10 cellular contexts compared by ENCODE assay signal in the genomic region with DNA sequence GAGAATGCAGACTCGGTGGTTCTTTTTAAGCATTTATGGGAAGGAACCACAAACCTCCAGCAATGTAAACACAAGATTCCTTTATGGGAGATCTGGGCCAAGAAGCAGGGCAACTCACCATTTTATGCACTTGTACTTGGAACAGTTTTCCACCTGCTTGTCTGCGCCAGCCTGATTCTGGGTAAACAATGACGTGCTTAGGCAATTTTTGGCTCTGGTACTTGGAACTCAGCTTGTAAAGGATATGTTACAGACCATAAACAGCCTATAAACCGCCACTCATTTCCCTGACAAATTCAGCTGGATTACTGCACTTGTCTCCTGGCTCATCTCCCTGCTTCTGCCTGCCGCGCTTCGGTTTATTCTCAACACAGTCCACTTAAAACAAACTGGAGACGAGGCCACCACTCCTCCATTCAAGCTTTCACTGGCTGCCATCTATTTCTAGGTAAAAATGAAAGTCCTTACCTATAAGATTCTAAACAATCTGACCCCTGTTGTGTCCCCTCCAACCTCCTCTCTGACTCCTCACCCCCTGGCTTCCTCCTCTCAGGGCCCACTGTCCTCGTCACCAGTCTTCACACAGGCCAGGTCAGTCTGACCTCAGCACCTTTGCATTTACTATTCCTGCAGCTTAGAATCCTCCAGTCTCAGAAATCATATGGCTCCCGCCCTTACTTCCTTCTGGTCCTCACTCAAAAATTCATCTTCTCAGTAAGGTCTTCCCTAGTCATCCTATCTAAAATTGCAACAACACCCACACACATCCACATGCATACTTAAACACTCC.
DNase-seq lines count a peak whose midpoint lies in the region; ATAC-seq, FAIRE-seq and TF ChIP-seq lines count a peak whose summit lies in the region.
"Had no signal": no experiment of that assay in that cellular context is flagged by ENCODE, and none has a peak within 500 bp of the region (broad histone marks: within the 10 kb centered on the region; RNA-seq: fewer than 3 reads in every experiment).

No MANE protein-coding gene starts in this region.

- in situ Hi-C loops in K562 (cut with MboI): no loop called here

- no peak for ATAC-seq in K562
- no peak for ATAC-seq in HG02571 (IDR thresholded peaks at IDR 0.05; ENCODE audit: unreplicated experiment)
- no peak for ATAC-seq in GM21723 (IDR thresholded peaks at IDR 0.05; ENCODE audit: unreplicated experiment)
- no peak for ATAC-seq in GM19324 (IDR thresholded peaks at IDR 0.05; ENCODE audit: low FRiP score, unreplicated experiment)

- no peak overlapping the region for H3K4me3 ChIP-seq in K562
- H3K4me3 ChIP-seq in mesenchymal stem cell (ENCODE audit: insufficient read depth in 1 of 2, low read depth in 1 of 2, low read length in 2 of 2): no peak overlapping the region

- TF ChIP-seq EP300 in K562 (IDR thresholded peaks at IDR 0.05; ENCODE audit: low read length): no peak

- H2BK12ac ChIP-seq in mesenchymal stem cell (ENCODE audit: low read length in 2 of 2): no peak overlapping the region

- no peak for TF ChIP-seq CTCF in AG09319 (IDR thresholded peaks at IDR 0.05; ENCODE audit: low read depth, low read length)
- TF ChIP-seq CTCF in K562 (IDR thresholded peaks at IDR 0.05 in 2 of 3, conservative IDR thresholded peaks at IDR 0.05 in 1 of 3; ENCODE audit: insufficient read depth in 2 of 3, low read depth in 1 of 3, low read length in 3 of 3): no peak

- H4K8ac ChIP-seq in mesenchymal stem cell (ENCODE audit: low read length): no peak overlapping the region

- H3K4ac ChIP-seq in mesenchymal stem cell (ENCODE audit: low read depth in 1 of 2, low read length in 2 of 2): no peak overlapping the region

- no peak overlapping the region for H4K91ac ChIP-seq in mesenchymal stem cell (ENCODE audit: low read length)

- H3K23ac ChIP-seq in mesenchymal stem cell (ENCODE audit: low read length in 2 of 2): no peak overlapping the region

- H3K79me1 ChIP-seq in mesenchymal stem cell (replicated peaks; ENCODE audit: low read length, poor library complexity, severe bottlenecking): no peaks in the 10 kb centered on the region

- no peak overlapping the region for H3K14ac ChIP-seq in mesenchymal stem cell (ENCODE audit: low read length in 2 of 2)

- BruUV-seq in K562 (replicated peaks; lab: Mats Ljungman, UMichigan): no TSS peak

- H3K36me3 ChIP-seq in K562 (ENCODE audit: control insufficient read depth, insufficient read depth, low read length) (no peaks in the 10 kb centered on the region), mesenchymal stem cell (ENCODE audit: control insufficient read depth in 1 of 2, insufficient read depth in 2 of 2, low read depth in 1 of 2, low read length in 2 of 2) (no peaks in the 10 kb centered on the region)

- H2BK120ac ChIP-seq in mesenchymal stem cell (ENCODE audit: low read depth, low read length): no peak overlapping the region

- no peaks in the 10 kb centered on the region for H3K9me1 ChIP-seq in K562 (ENCODE audit: control insufficient read depth, insufficient read depth, low read length)

- H3K9me3 ChIP-seq in K562 (replicated peaks; ENCODE audit: control insufficient read depth, insufficient read depth, low read depth, low read length) (no peaks in the 10 kb centered on the region), mesenchymal stem cell (ENCODE audit: control insufficient read depth, low read length) (peaks cover 3% of the 10 kb centered on the region)

- no peak overlapping the region for H3K18ac ChIP-seq in mesenchymal stem cell (ENCODE audit: low read depth in 1 of 2, low read length in 2 of 2)

- intact Hi-C loops in K562 (cut with micrococcal nuclease): no loop called here

- DNase-seq in AG09319 (ENCODE audit: extremely low read depth, low read depth) (peak; percentile 45), NCI-H1436 treated with DMSO at 0.1 percent for 48 hours (lab: John Stamatoyannopoulos, UW) (peak; percentile 19), K562 (ENCODE audit: extremely low read depth in 1 of 4, low spot score in 3 of 4) (no peak), mesenchymal stem cell (peak; percentile 70)
- no peak for DNase-seq in stimulated activated CD4-positive, alpha-beta T cell treated with anti-CD3 and anti-CD28 coated beads, Interleukin-2, amount 100 ng/mL, for 48 hours
- DNase-seq: activated CD4-positive, CD25-positive, alpha-beta regulatory T cell; DND-41 had no signal

- no peaks in the 10 kb centered on the region for H3K79me2 ChIP-seq in K562 (ENCODE audit: control insufficient read depth, insufficient read depth, low read length)

- H3K4me2 ChIP-seq in K562 (ENCODE audit: insufficient read depth, low read length): no peak overlapping the region
- no peak overlapping the region for H3K4me2 ChIP-seq in mesenchymal stem cell (ENCODE audit: low read length, poor library complexity, severe bottlenecking)

- 30% methylated on average over 9 of the region's 10 CpGs for WGBS in K562 (ENCODE audit: insufficient coverage, low coverage, missing lambda C conversion rate)
- 48% methylated on average over 9 of the region's 10 CpGs for WGBS in mesenchymal stem cell

- H3K27ac ChIP-seq in K562 (ENCODE audit: extremely low read depth, low read depth, low read length) (no peak overlapping the region), mesenchymal stem cell (ENCODE audit: low read length, poor library complexity, severe bottlenecking) (no peak overlapping the region)

- TF ChIP-seq RAD21 in K562 (CRISPR knock-in tag; conservative IDR thresholded peaks at IDR 0.05 in 1 of 2, IDR thresholded peaks at IDR 0.05 in 1 of 2): no peak

- CTCF ChIA-PET in K562 (lab: Yijun Ruan, JAX; ENCODE audit: low intra/inter-chr PET ratio): no interaction called here

- H3K9ac ChIP-seq in K562 (ENCODE audit: insufficient read depth in 1 of 2, low read depth in 2 of 2, low read length in 2 of 2) (no peak overlapping the region), mesenchymal stem cell (ENCODE audit: low read length) (no peak overlapping the region)

- H2BK5ac ChIP-seq in mesenchymal stem cell (ENCODE audit: low read depth, low read length, poor library complexity, severe bottlenecking): no peak overlapping the region

- TF ChIP-seq POLR2A in K562 (conservative IDR thresholded peaks at IDR 0.05): no peak

- H2AK5ac ChIP-seq in mesenchymal stem cell (ENCODE audit: low read length, severe bottlenecking): no peak overlapping the region

- H3K4me1 ChIP-seq in K562 (replicated peaks in 1 of 2; ENCODE audit: control insufficient read depth in 2 of 2, insufficient read depth in 2 of 2, low read length in 2 of 2): peaks cover 0 to 2% of the 10 kb centered on the region in 2 experiments; a peak in 3 of 5 replicates
- H3K4me1 ChIP-seq in mesenchymal stem cell (ENCODE audit: control insufficient read depth, insufficient read depth, low read depth, low read length): no peaks in the 10 kb centered on the region

- peak overlapping the region; percentile 62 for H2AFZ ChIP-seq in K562 (ENCODE audit: low read depth, low read length)
- H2AFZ ChIP-seq in mesenchymal stem cell (ENCODE audit: low read depth, low read length): no peak overlapping the region

- no peak for FAIRE-seq in K562 (lab: Jason Lieb, UNC)

- no peaks in the 10 kb centered on the region; a peak in 1 of 5 replicates for H3K27me3 ChIP-seq in K562 (ENCODE audit: control insufficient read depth in 2 of 2, insufficient read depth in 2 of 2, low read length in 2 of 2)
- no peaks in the 10 kb centered on the region for H3K27me3 ChIP-seq in mesenchymal stem cell (ENCODE audit: control insufficient read depth in 1 of 2, insufficient read depth in 1 of 2, low read length in 2 of 2)

- no peak overlapping the region for H2BK15ac ChIP-seq in mesenchymal stem cell (ENCODE audit: low read depth, poor library complexity, severe bottlenecking)

- no peaks in the 10 kb centered on the region for H4K20me1 ChIP-seq in K562 (replicated peaks; ENCODE audit: control insufficient read depth, insufficient read depth, low read length)

- POLR2A ChIA-PET in K562 (lab: Yijun Ruan, JAX): no interaction called here

TF ChIP-seq in K562, 482 proteins besides CTCF, POLR2A, EP300 and RAD21 (continues in another document):
- TF ChIP-seq, protein P1, sequence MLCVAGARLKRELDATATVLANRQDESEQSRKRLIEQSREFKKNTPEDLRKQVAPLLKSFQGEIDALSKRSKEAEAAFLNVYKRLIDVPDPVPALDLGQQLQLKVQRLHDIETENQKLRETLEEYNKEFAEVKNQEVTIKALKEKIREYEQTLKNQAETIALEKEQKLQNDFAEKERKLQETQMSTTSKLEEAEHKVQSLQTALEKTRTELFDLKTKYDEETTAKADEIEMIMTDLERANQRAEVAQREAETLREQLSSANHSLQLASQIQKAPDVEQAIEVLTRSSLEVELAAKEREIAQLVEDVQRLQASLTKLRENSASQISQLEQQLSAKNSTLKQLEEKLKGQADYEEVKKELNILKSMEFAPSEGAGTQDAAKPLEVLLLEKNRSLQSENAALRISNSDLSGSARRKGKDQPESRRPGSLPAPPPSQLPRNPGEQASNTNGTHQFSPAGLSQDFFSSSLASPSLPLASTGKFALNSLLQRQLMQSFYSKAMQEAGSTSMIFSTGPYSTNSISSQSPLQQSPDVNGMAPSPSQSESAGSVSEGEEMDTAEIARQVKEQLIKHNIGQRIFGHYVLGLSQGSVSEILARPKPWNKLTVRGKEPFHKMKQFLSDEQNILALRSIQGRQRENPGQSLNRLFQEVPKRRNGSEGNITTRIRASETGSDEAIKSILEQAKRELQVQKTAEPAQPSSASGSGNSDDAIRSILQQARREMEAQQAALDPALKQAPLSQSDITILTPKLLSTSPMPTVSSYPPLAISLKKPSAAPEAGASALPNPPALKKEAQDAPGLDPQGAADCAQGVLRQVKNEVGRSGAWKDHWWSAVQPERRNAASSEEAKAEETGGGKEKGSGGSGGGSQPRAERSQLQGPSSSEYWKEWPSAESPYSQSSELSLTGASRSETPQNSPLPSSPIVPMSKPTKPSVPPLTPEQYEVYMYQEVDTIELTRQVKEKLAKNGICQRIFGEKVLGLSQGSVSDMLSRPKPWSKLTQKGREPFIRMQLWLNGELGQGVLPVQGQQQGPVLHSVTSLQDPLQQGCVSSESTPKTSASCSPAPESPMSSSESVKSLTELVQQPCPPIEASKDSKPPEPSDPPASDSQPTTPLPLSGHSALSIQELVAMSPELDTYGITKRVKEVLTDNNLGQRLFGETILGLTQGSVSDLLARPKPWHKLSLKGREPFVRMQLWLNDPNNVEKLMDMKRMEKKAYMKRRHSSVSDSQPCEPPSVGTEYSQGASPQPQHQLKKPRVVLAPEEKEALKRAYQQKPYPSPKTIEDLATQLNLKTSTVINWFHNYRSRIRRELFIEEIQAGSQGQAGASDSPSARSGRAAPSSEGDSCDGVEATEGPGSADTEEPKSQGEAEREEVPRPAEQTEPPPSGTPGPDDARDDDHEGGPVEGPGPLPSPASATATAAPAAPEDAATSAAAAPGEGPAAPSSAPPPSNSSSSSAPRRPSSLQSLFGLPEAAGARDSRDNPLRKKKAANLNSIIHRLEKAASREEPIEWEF (CRISPR knock-in tag; IDR thresholded peaks at IDR 0.05): no peak

Comparison
In these comparisons a context has a peak if more than half of its experiments do, and no peak if none do; other contexts are left out.
1. DNase-seq: peak in AG09319 (single experiment), NCI-H1436 treated with DMSO at 0.1 percent for 48 hours (single experiment) and mesenchymal stem cell (single experiment); none in K562 (0 of 4) and stimulated activated CD4-positive, alpha-beta T cell treated with anti-CD3 and anti-CD28 coated beads, Interleukin-2, amount 100 ng/mL, for 48 hours (0 of 2).